ENCODE assay signal across 8 cellular contexts in the genomic region with DNA sequence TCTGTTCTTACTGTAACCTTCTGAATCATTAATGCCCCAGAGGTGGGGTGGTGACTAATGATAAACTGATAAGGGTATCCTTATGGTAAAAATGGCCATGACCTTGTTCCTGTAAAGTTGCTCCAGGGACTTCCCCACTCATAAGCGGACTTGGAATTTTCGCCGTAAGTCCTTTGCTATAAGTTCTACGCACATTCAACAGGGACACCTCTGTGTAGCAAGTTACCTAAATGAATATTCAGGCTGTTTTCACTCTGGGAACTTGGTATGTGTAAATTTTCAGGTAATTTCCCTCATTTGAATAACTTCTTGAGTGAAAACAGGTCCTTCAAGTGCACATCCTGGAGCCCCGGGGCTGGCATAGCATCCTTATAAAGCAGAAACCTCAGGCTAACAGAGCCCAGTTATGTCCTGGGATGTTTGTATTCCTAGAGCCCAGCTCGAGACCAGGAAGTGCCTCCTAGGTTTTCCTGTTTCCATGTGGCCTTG. TPM values are rescaled to one million over a fixed set of nuclear protein-coding genes. Genes with fewer than 3 reads are reported as not detected.
DNase-seq lines count a peak whose midpoint lies in the region; ATAC-seq and TF ChIP-seq lines count a peak whose summit lies in the region.

No MANE protein-coding gene starts in this region.

- no peaks in the 10 kb centered on the region for H3K9me3 Mint-ChIP-seq in activated CD8-positive, alpha-beta T cell treated with anti-CD3 and anti-CD28 coated beads for 36 hours
- H3K9me3 Mint-ChIP-seq in activated CD8-positive, alpha-beta T cell treated with anti-CD3 and anti-CD28 coated beads, Interleukin-2, amount 10 ng/mL, durations not matched to agents 7 days and 5 days (ENCODE audit: insufficient read depth), result no peaks in the 10 kb centered on the region
- no peaks in the 10 kb centered on the region for H3K9me3 Mint-ChIP-seq in neural progenitor cell

- no peaks in the 10 kb centered on the region for H3K79me2 ChIP-seq in neural progenitor cell (ENCODE audit: low read depth)

- no peaks in the 10 kb centered on the region for H4K20me1 ChIP-seq in neural progenitor cell (ENCODE audit: low read depth)

- ATAC-seq in activated CD8-positive, alpha-beta T cell treated with anti-CD3 and anti-CD28 coated beads for 36 hours, result peak; percentile 25
- no peak for ATAC-seq in activated CD8-positive, alpha-beta T cell treated with anti-CD3 and anti-CD28 coated beads, Interleukin-2, amount 10 ng/mL, durations not matched to agents 7 days and 5 days
- ATAC-seq in HG02610 (IDR thresholded peaks at IDR 0.05; ENCODE audit: unreplicated experiment), result peak; percentile 68

- no peaks in the 10 kb centered on the region for H3K27me3 ChIP-seq in neural progenitor cell

- intact Hi-C loops in activated CD8-positive, alpha-beta T cell treated with anti-CD3 and anti-CD28 coated beads for 36 hours (cut with micrococcal nuclease), result loop anchor here (5.0 kb wide), 1 partner anchor 135 kb away; the partner anchor contains the start of gene MFF

- TF ChIP-seq CTCF in activated CD8-positive, alpha-beta T cell treated with anti-CD3 and anti-CD28 coated beads for 36 hours (IDR thresholded peaks at IDR 0.05), result no peak
- TF ChIP-seq CTCF in LNCaP clone FGC (IDR thresholded peaks at IDR 0.05; ENCODE audit: control insufficient read depth, extremely low read depth, insufficient read depth) (no peak), neural progenitor cell (IDR thresholded peaks at IDR 0.05) (no peak)

- no peak overlapping the region for H3K4me3 ChIP-seq in LNCaP clone FGC (ENCODE audit: low read depth, low read length)
- no peak overlapping the region for H3K4me3 ChIP-seq in neural progenitor cell

- DNase-seq in activated CD8-positive, alpha-beta T cell treated with anti-CD3 and anti-CD28 coated beads for 36 hours, result peak; percentile 71
- no peak for DNase-seq in activated CD8-positive, alpha-beta T cell treated with anti-CD3 and anti-CD28 coated beads, Interleukin-2, amount 10 ng/mL, durations not matched to agents 7 days and 5 days
- DNase-seq in LNCaP clone FGC (ENCODE audit: low read depth) (peak; percentile 49), neural progenitor cell (ENCODE audit: low spot score) (no peak), Kasumi-1 (lab: John Stamatoyannopoulos, UW) (no peak), AG20443 (ENCODE audit: low spot score) (no peak)
- peak; percentile 55 for DNase-seq in stimulated activated CD8-positive, alpha-beta memory T cell treated with anti-CD3 and anti-CD28 coated beads, Interleukin-4, amount 100 ng/mL, for 48 hours

- peaks cover 9% of the 10 kb centered on the region for H3K4me1 ChIP-seq in neural progenitor cell

- CTCF ChIA-PET in activated CD8-positive, alpha-beta T cell treated with anti-CD3 and anti-CD28 coated beads for 36 hours (lab: Charles Lee), result interaction anchor here (0.9 to 1.0 kb wide), 2 partner anchors 9 to 11 kb away, joined by 3 read pairs; no protein-coding TSS in a partner anchor
- CTCF ChIA-PET in activated CD8-positive, alpha-beta T cell treated with anti-CD3 and anti-CD28 coated beads, Interleukin-2, amount 10 ng/mL, durations not matched to agents 7 days and 5 days (lab: Charles Lee), result no interaction called here

- H3F3A ChIP-seq in neural progenitor cell (ENCODE audit: low read depth), result peaks cover 11% of the 10 kb centered on the region

- no peak overlapping the region for H3K4me2 ChIP-seq in neural progenitor cell

- H3K27ac Mint-ChIP-seq in activated CD8-positive, alpha-beta T cell treated with anti-CD3 and anti-CD28 coated beads for 36 hours, result peak overlapping the region; percentile 98
- no peak overlapping the region for H3K27ac Mint-ChIP-seq in activated CD8-positive, alpha-beta T cell treated with anti-CD3 and anti-CD28 coated beads, Interleukin-2, amount 10 ng/mL, durations not matched to agents 7 days and 5 days
- H3K27ac Mint-ChIP-seq in neural progenitor cell, result no peak overlapping the region

- peaks cover 3% of the 10 kb centered on the region for H3K36me3 Mint-ChIP-seq in activated CD8-positive, alpha-beta T cell treated with anti-CD3 and anti-CD28 coated beads for 36 hours (ENCODE audit: low read depth)
- peaks cover 2% of the 10 kb centered on the region for H3K36me3 Mint-ChIP-seq in activated CD8-positive, alpha-beta T cell treated with anti-CD3 and anti-CD28 coated beads, Interleukin-2, amount 10 ng/mL, durations not matched to agents 7 days and 5 days (ENCODE audit: low read depth)
- no peaks in the 10 kb centered on the region for H3K36me3 Mint-ChIP-seq in neural progenitor cell

- peak overlapping the region; percentile 57 for H3K4me3 Mint-ChIP-seq in activated CD8-positive, alpha-beta T cell treated with anti-CD3 and anti-CD28 coated beads for 36 hours
- no peak overlapping the region for H3K4me3 Mint-ChIP-seq in activated CD8-positive, alpha-beta T cell treated with anti-CD3 and anti-CD28 coated beads, Interleukin-2, amount 10 ng/mL, durations not matched to agents 7 days and 5 days
- H3K4me3 Mint-ChIP-seq in neural progenitor cell, result no peak overlapping the region

- H3K36me3 ChIP-seq in neural progenitor cell, result no peaks in the 10 kb centered on the region

- no peak overlapping the region for H3K27ac ChIP-seq in neural progenitor cell

- no peaks in the 10 kb centered on the region for H3K27me3 Mint-ChIP-seq in activated CD8-positive, alpha-beta T cell treated with anti-CD3 and anti-CD28 coated beads for 36 hours
- no peaks in the 10 kb centered on the region for H3K27me3 Mint-ChIP-seq in activated CD8-positive, alpha-beta T cell treated with anti-CD3 and anti-CD28 coated beads, Interleukin-2, amount 10 ng/mL, durations not matched to agents 7 days and 5 days (ENCODE audit: low read depth)
- no peaks in the 10 kb centered on the region for H3K27me3 Mint-ChIP-seq in neural progenitor cell (ENCODE audit: insufficient read depth, low read depth)

- POLR2A ChIA-PET in activated CD8-positive, alpha-beta T cell treated with anti-CD3 and anti-CD28 coated beads for 36 hours (lab: Charles Lee), result interaction anchor here (0.9 to 1.6 kb wide), 4 partner anchors 9 to 88 kb away, joined by 3 to 6 read pairs (median 4); no protein-coding TSS in a partner anchor
- POLR2A ChIA-PET in activated CD8-positive, alpha-beta T cell treated with anti-CD3 and anti-CD28 coated beads, Interleukin-2, amount 10 ng/mL, durations not matched to agents 7 days and 5 days (lab: Charles Lee), result no interaction called here

- no peak overlapping the region for H3K9ac ChIP-seq in neural progenitor cell

- no peak overlapping the region for H2AFZ ChIP-seq in neural progenitor cell (replicated peaks)

- peaks cover 89% of the 10 kb centered on the region for H3K4me1 Mint-ChIP-seq in activated CD8-positive, alpha-beta T cell treated with anti-CD3 and anti-CD28 coated beads for 36 hours (ENCODE audit: low read depth)
- peaks cover 78% of the 10 kb centered on the region for H3K4me1 Mint-ChIP-seq in activated CD8-positive, alpha-beta T cell treated with anti-CD3 and anti-CD28 coated beads, Interleukin-2, amount 10 ng/mL, durations not matched to agents 7 days and 5 days (ENCODE audit: low read depth)
- peaks cover 6% of the 10 kb centered on the region for H3K4me1 Mint-ChIP-seq in neural progenitor cell

- H3K9me3 ChIP-seq in neural progenitor cell (ENCODE audit: low read depth), result no peaks in the 10 kb centered on the region

RNA-seq across cellular contexts. Expression of gene AGFG1, which starts 9.4 kb away (rescaled TPM):
- 100 to 1,000 TPM; 117 to 119 TPM for total RNA-seq in activated CD8-positive, alpha-beta T cell treated with anti-CD3 and anti-CD28 coated beads for 36 hours
- 10 to 100 TPM; 65.6 to 71.2 TPM for total RNA-seq in activated CD8-positive, alpha-beta T cell treated with anti-CD3 and anti-CD28 coated beads, Interleukin-2, amount 10 ng/mL, durations not matched to agents 7 days and 5 days
- total RNA-seq in neural progenitor cell (ENCODE audit: low replicate concordance), result 84.8 and 96.4 TPM in 2 replicates

Comparison
In these comparisons a context has a peak if more than half of its experiments do, and no peak if none do; other contexts are left out.
1. DNase-seq: peak in activated CD8-positive, alpha-beta T cell treated with anti-CD3 and anti-CD28 coated beads for 36 hours (single experiment), LNCaP clone FGC (single experiment) and stimulated activated CD8-positive, alpha-beta memory T cell treated with anti-CD3 and anti-CD28 coated beads, Interleukin-4, amount 100 ng/mL, for 48 hours (single experiment); none in activated CD8-positive, alpha-beta T cell treated with anti-CD3 and anti-CD28 coated beads, Interleukin-2, amount 10 ng/mL, durations not matched to agents 7 days and 5 days (single experiment), neural progenitor cell (single experiment), Kasumi-1 (0 of 2) and AG20443 (single experiment).